ENCODE assay signal across 8 cellular contexts in the genomic region with DNA sequence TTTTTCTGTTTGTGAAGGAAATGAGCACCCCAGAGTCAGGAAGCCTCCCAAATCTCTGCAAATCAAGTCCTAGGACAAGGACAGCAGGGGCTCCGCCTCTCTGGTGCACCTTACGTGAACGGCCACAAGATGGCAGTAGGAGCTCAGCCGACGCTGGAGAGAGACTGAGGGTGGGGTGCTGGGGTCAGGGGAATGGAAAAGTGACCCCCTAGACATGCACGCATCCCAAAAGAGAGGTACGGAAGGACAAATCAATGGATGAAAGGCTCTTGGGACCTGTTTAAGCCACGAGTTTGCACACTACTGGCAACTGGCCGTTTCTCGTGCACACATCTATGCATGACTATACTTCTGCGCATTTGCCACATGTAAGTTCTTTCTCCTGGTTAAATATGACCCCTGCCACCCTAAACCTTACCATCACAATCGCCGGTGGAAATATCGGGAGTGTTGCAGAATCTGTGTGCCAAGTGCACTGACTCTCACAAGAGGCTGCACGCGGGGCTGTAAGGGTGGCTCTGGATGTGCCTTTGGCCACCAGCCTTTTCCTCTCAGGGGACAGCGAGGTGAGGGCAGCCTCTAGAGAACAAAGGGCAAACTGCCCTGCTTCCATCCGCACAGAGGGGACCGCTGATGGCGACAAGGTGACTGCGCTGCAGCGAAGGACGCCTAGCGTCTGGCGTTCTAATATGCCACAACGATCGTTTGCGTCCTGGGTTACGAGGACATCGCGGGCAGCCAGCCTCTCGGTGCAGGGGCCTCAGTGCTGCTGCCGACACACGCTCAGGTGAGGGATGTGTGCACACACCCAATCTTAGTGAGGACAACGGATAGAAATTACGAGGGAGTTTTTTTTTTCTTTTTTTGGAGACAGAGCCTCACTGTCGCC.
DNase-seq lines count a peak whose midpoint lies in the region; ATAC-seq, FAIRE-seq and TF ChIP-seq lines count a peak whose summit lies in the region.

No MANE protein-coding gene starts in this region.

- H3K27ac ChIP-seq in HL-60 (replicated peaks) (no peak overlapping the region), Panc1 (ENCODE audit: low read length) (no peak overlapping the region), pancreas (no peak overlapping the region)

- WGBS in pancreas, 2 donors = 56 to 58% methylated on average over 37 of the region's 37 CpGs

- H3K36me3 ChIP-seq in Panc1 (ENCODE audit: control insufficient read depth, insufficient read depth, low read length) (no peaks in the 10 kb centered on the region), pancreas (no peaks in the 10 kb centered on the region)

- H3K9me3 Mint-ChIP-seq in activated T-helper 17 cell treated with anti-CD3 and anti-CD28 coated beads, Interleukin-2, amount 50 U/mL, for 72 hours = no peaks in the 10 kb centered on the region

- H3K4me1 ChIP-seq in Panc1 (ENCODE audit: control insufficient read depth, insufficient read depth, low read length) (no peaks in the 10 kb centered on the region), pancreas (no peaks in the 10 kb centered on the region)

- H3K36me3 Mint-ChIP-seq in activated T-helper 17 cell treated with anti-CD3 and anti-CD28 coated beads, Interleukin-2, amount 50 U/mL, for 72 hours (ENCODE audit: low read depth) = no peaks in the 10 kb centered on the region

- FAIRE-seq in pancreas (lab: Jason Lieb, UNC) = no peak

- H3K9me3 ChIP-seq in Panc1 (ENCODE audit: control insufficient read depth, insufficient read depth, low read depth, low read length) (no peaks in the 10 kb centered on the region), pancreas (no peaks in the 10 kb centered on the region)

- H3K27me3 ChIP-seq in HL-60 (ENCODE audit: insufficient read depth, poor library complexity, severe bottlenecking) = no peaks in the 10 kb centered on the region
- H3K27me3 ChIP-seq in Panc1 (ENCODE audit: control insufficient read depth, insufficient read depth, low read length) = no peaks in the 10 kb centered on the region
- H3K27me3 ChIP-seq in pancreas = no peaks in the 10 kb centered on the region

- BruUV-seq in Panc1 (replicated peaks; lab: Mats Ljungman, UMichigan) = no TSS peak

- in situ Hi-C loops in Panc1 (cut with HindIII; ENCODE audit: low pct_unique_long_range_greater_than_20kb, low sequenced_read_pairs) = no loop called here

- H3K4me3 Mint-ChIP-seq in activated T-helper 17 cell treated with anti-CD3 and anti-CD28 coated beads, Interleukin-2, amount 50 U/mL, for 72 hours = no peak overlapping the region

- H3K27ac Mint-ChIP-seq in activated T-helper 17 cell treated with anti-CD3 and anti-CD28 coated beads, Interleukin-2, amount 50 U/mL, for 72 hours = no peak overlapping the region

- intact Hi-C loops in Panc1 (cut with micrococcal nuclease; ENCODE audit: unreplicated experiment) (no loop called here), pancreas (cut with DNase I) (loop anchor here in 1 of 3 donors (2.0 kb wide), 1 partner anchor 613 kb away; no protein-coding TSS in a partner anchor)

- no peak overlapping the region for H3K4me3 ChIP-seq in HL-60 (replicated peaks; ENCODE audit: insufficient read depth, low read length)
- no peak overlapping the region for H3K4me3 ChIP-seq in Panc1 (ENCODE audit: low read depth in 2 of 2, low read length in 2 of 2)
- no peak overlapping the region for H3K4me3 ChIP-seq in pancreas

- ATAC-seq in Panc1 (peak; percentile 95), pancreas (peak; percentile 67 to 92 (median 82))
- ATAC-seq in activated T-helper 17 cell treated with anti-CD3 and anti-CD28 coated beads, Interleukin-2, amount 50 U/mL, for 72 hours (replicated peaks) = no peak

- POLR2A ChIA-PET in Panc1 (lab: Charles Lee) = no interaction called here

- peak; percentile 21 for DNase-seq in COR-L47 (lab: John Stamatoyannopoulos, UW)
- DNase-seq in HL-60 (ENCODE audit: low read depth in 1 of 2, low spot score in 1 of 2) = peak in 1 of 2 experiments; percentile 26
- DNase-seq in Panc1 (ENCODE audit: low read depth, low spot score) = no peak
- peak in 3 of 4 experiments; percentile 33 to 41 (median 39) for DNase-seq in activated naive CD4-positive, alpha-beta T cell (lab: John Stamatoyannopoulos, UW)
- DNase-seq in globus pallidus (ENCODE audit: low spot score) = peak; percentile 35
- peak; percentile 17 to 76 (median 56) for DNase-seq in pancreas
- DNase-seq in ureter (ENCODE audit: low spot score) = peak; percentile 50

- TF ChIP-seq CTCF in HL-60 (IDR thresholded peaks at IDR 0.05; ENCODE audit: insufficient read depth, low read length) (peak; percentile 34), Panc1 (IDR thresholded peaks at IDR 0.05) (peak; percentile 86), pancreas (IDR thresholded peaks at IDR 0.05) (peak; percentile 66 to 87 (median 78))

- CTCF ChIA-PET in Panc1 (lab: Charles Lee) = interaction anchor here (0.7 kb wide), 1 partner anchor 614 kb away, joined by 3 read pairs; no protein-coding TSS in a partner anchor

- peaks cover 20% of the 10 kb centered on the region for H3K4me1 Mint-ChIP-seq in activated T-helper 17 cell treated with anti-CD3 and anti-CD28 coated beads, Interleukin-2, amount 50 U/mL, for 72 hours

- peaks cover 5% of the 10 kb centered on the region for H3K27me3 Mint-ChIP-seq in activated T-helper 17 cell treated with anti-CD3 and anti-CD28 coated beads, Interleukin-2, amount 50 U/mL, for 72 hours

Comparison
In these comparisons a context has a peak if more than half of its experiments do, and no peak if none do; other contexts are left out.
1. CTCF ChIP-seq: peak in every context shown above with its lines; median percentile 86 in Panc1; 78 in pancreas; 34 in HL-60.